ENCODE assay signal across 9 cellular contexts in genomic region chr12:114668905-114669304, GRCh38. TPM values are rescaled to one million over a fixed set of nuclear protein-coding genes. Genes with fewer than 3 reads are reported as not detected.
DNase-seq lines count a peak whose midpoint lies in the region; ATAC-seq, FAIRE-seq and TF ChIP-seq lines count a peak whose summit lies in the region.
"Had no signal": no experiment of that assay in that cellular context is flagged by ENCODE, and none has a peak within 500 bp of the region (broad histone marks: within the 10 kb centered on the region; RNA-seq: fewer than 3 reads in every experiment).

No MANE protein-coding gene starts in this region.

- H3K27ac Mint-ChIP-seq in astrocyte (ENCODE audit: unreplicated experiment): no peak overlapping the region
- no peak overlapping the region for H3K27ac Mint-ChIP-seq in stimulated activated memory B cell treated with anti-CD40 and anti-IgM and Interleukin-4, amounts not matched to agents 10 μg/mL and 1 μg/mL and 100 μg/mL, for 72 hours
- H3K27ac Mint-ChIP-seq: activated T-cell treated with anti-CD3 and anti-CD28 coated beads, Interleukin-2, amount 50 U/mL, for 72 hours had no signal

- H3K27me3 ChIP-seq in astrocyte (ENCODE audit: insufficient read depth, low read length): peaks cover 24% of the 10 kb centered on the region
- H3K27me3 ChIP-seq in thoracic aorta (replicated peaks; ENCODE audit: insufficient read depth): peaks cover 16% of the 10 kb centered on the region

- no peaks in the 10 kb centered on the region for H3K9me3 ChIP-seq in astrocyte (ENCODE audit: insufficient read depth, low read depth, low read length)
- H3K9me3 ChIP-seq in kidney (ENCODE audit: control insufficient read depth in 1 of 2, low read length in 2 of 2): no peaks in the 10 kb centered on the region
- H3K9me3 ChIP-seq in thoracic aorta: no peaks in the 10 kb centered on the region

- H3K9ac ChIP-seq in astrocyte (ENCODE audit: low read length) (peak overlapping the region; percentile 74), kidney (ENCODE audit: low read length in 2 of 2) (no peak overlapping the region)

- ATAC-seq in thoracic aorta (ENCODE audit: insufficient number of reproducible peaks, low FRiP score, low read depth) (no peak), HG02798 (IDR thresholded peaks at IDR 0.05; ENCODE audit: poor library complexity, unreplicated experiment) (no peak), HG03460 (IDR thresholded peaks at IDR 0.05; ENCODE audit: unreplicated experiment) (no peak), HG03565 (IDR thresholded peaks at IDR 0.05; ENCODE audit: unreplicated experiment) (no peak)
- ATAC-seq in stimulated activated memory B cell treated with anti-CD40 and anti-IgM and Interleukin-4, amounts not matched to agents 10 μg/mL and 1 μg/mL and 100 μg/mL, for 72 hours: no peak

- H3K27ac ChIP-seq in astrocyte (ENCODE audit: low read depth, low read length): peak overlapping the region; percentile 59
- peak overlapping the region; percentile 62 to 76 for H3K27ac ChIP-seq in kidney (ENCODE audit: low read depth in 2 of 2, low read length in 2 of 2)
- no peak overlapping the region for H3K27ac ChIP-seq in thoracic aorta

- TF ChIP-seq CTCF in astrocyte (IDR thresholded peaks at IDR 0.05; ENCODE audit: insufficient read depth, low read depth, low read length) (no peak), kidney (IDR thresholded peaks at IDR 0.05; ENCODE audit: borderline replicate concordance, extremely low read depth, insufficient read depth) (no peak), thoracic aorta (IDR thresholded peaks at IDR 0.05) (no peak)

- H3K4me2 ChIP-seq in astrocyte (ENCODE audit: low read length): peak overlapping the region; percentile 94

- peaks cover 28% of the 10 kb centered on the region for H3K79me2 ChIP-seq in astrocyte (ENCODE audit: insufficient read depth, low read length)

- POLR2A ChIA-PET in HEK293T (lab: Yijun Ruan, JAX): interaction anchor here (0.7 to 8.8 kb wide), 4 partner anchors 10 to 15 kb away, joined by 3 to 62 read pairs (median 3); partner anchors contain the start of gene TBX3

- peaks cover 83% of the 10 kb centered on the region for H3K27me3 Mint-ChIP-seq in astrocyte (ENCODE audit: low read depth, unreplicated experiment)
- H3K27me3 Mint-ChIP-seq in stimulated activated memory B cell treated with anti-CD40 and anti-IgM and Interleukin-4, amounts not matched to agents 10 μg/mL and 1 μg/mL and 100 μg/mL, for 72 hours: peaks cover 57% of the 10 kb centered on the region

- H3K36me3 Mint-ChIP-seq in astrocyte (ENCODE audit: low read depth, unreplicated experiment): peaks cover 1% of the 10 kb centered on the region
- H3K36me3 Mint-ChIP-seq in stimulated activated memory B cell treated with anti-CD40 and anti-IgM and Interleukin-4, amounts not matched to agents 10 μg/mL and 1 μg/mL and 100 μg/mL, for 72 hours: no peaks in the 10 kb centered on the region

- H3K9me3 Mint-ChIP-seq in astrocyte (ENCODE audit: unreplicated experiment): peaks cover 14% of the 10 kb centered on the region
- no peaks in the 10 kb centered on the region for H3K9me3 Mint-ChIP-seq in stimulated activated memory B cell treated with anti-CD40 and anti-IgM and Interleukin-4, amounts not matched to agents 10 μg/mL and 1 μg/mL and 100 μg/mL, for 72 hours
- H3K9me3 Mint-ChIP-seq: activated T-cell treated with anti-CD3 and anti-CD28 coated beads, Interleukin-2, amount 50 U/mL, for 72 hours had no signal

- no peak overlapping the region for H2AFZ ChIP-seq in astrocyte (ENCODE audit: low read depth, low read length)

- CTCF ChIA-PET in HEK293T (lab: Yijun Ruan, JAX): interaction anchor here (0.6 to 1.4 kb wide), 3 partner anchors 11 to 782 kb away, joined by 6 to 10 read pairs (median 6); partner anchors contain the start of gene TBX3

- H3K4me3 ChIP-seq in astrocyte (ENCODE audit: insufficient read depth, low read depth, low read length) (no peak overlapping the region), kidney (ENCODE audit: low read length in 2 of 2) (peak overlapping the region in 1 of 2 donors; percentile 20), thoracic aorta (peak overlapping the region; percentile 57)

- peaks cover 8% of the 10 kb centered on the region for H4K20me1 ChIP-seq in astrocyte (ENCODE audit: insufficient read depth, low read length)

- peaks cover 5% of the 10 kb centered on the region for H3K4me1 Mint-ChIP-seq in astrocyte (ENCODE audit: low read depth, unreplicated experiment)
- peaks cover 10% of the 10 kb centered on the region for H3K4me1 Mint-ChIP-seq in stimulated activated memory B cell treated with anti-CD40 and anti-IgM and Interleukin-4, amounts not matched to agents 10 μg/mL and 1 μg/mL and 100 μg/mL, for 72 hours

- no peaks in the 10 kb centered on the region for H3K36me3 ChIP-seq in astrocyte (ENCODE audit: insufficient read depth, low read length)
- no peaks in the 10 kb centered on the region for H3K36me3 ChIP-seq in kidney (ENCODE audit: control insufficient read depth in 1 of 2, insufficient read depth in 2 of 2, low read length in 2 of 2)
- no peaks in the 10 kb centered on the region for H3K36me3 ChIP-seq in thoracic aorta

- intact Hi-C loops in kidney (cut with DNase I): loop anchor here (5.0 kb wide), 2 partner anchors 1083 to 1248 kb away; no protein-coding TSS in a partner anchor

- H3K4me1 ChIP-seq in astrocyte (ENCODE audit: insufficient read depth, low read length): peaks cover 38% of the 10 kb centered on the region
- H3K4me1 ChIP-seq in kidney (ENCODE audit: control insufficient read depth in 1 of 2, insufficient read depth in 1 of 2, low read depth in 1 of 2, low read length in 2 of 2): peaks cover 0 to 12% of the 10 kb centered on the region in 2 donors
- H3K4me1 ChIP-seq in thoracic aorta (ENCODE audit: control insufficient read depth in 1 of 2, low read depth in 2 of 2): peaks cover 0 to 8% of the 10 kb centered on the region in 2 donors

- FAIRE-seq in astrocyte (lab: Jason Lieb, UNC) (no peak), kidney (lab: Jason Lieb, UNC) (no peak)

- DNase-seq in HEK293T (ENCODE audit: extremely low spot score) (no peak), astrocyte (ENCODE audit: low read depth) (no peak), kidney (no peak), thoracic aorta (ENCODE audit: low spot score) (no peak)
- DNase-seq: activated T-cell treated with anti-CD3 and anti-CD28 coated beads, Interleukin-2, amount 50 U/mL, for 72 hours had no signal

- no peak overlapping the region for H3K4me3 Mint-ChIP-seq in astrocyte (ENCODE audit: unreplicated experiment)
- no peak overlapping the region for H3K4me3 Mint-ChIP-seq in stimulated activated memory B cell treated with anti-CD40 and anti-IgM and Interleukin-4, amounts not matched to agents 10 μg/mL and 1 μg/mL and 100 μg/mL, for 72 hours

TF ChIP-seq in HEK293T, 16 proteins besides CTCF, POLR2A, EP300 and RAD21:
- TF ChIP-seq FOXK2 (IDR thresholded peaks at IDR 0.05) (no peak), L3MBTL2 (conservative IDR thresholded peaks at IDR 0.05) (peak; percentile 47)

RNA-seq across cellular contexts. Expression of gene TBX3, which starts 15.1 kb away (rescaled TPM):
- 1.1 and 2.0 TPM in 2 replicates for total RNA-seq in astrocyte
- 18.0 TPM for total RNA-seq in kidney
- 10.5 TPM for polyA plus RNA-seq in kidney (ENCODE audit: insufficient read depth, low read depth, low replicate concordance)
- 1 to 10 TPM in 1 of 2 donors, under 1 TPM in 1; 0.81 to 3.5 TPM for total RNA-seq in thoracic aorta

Comparison
In these comparisons a context has a peak if more than half of its experiments do, and no peak if none do; other contexts are left out.
1. H3K27ac ChIP-seq: peak in astrocyte (single experiment) and kidney (2 of 2); none in thoracic aorta (0 of 2).